17 cellular contexts compared by ENCODE assay signal in genomic region chr6:167134448-167135328, GRCh38. TPM values are rescaled to one million over a fixed set of nuclear protein-coding genes. Genes with fewer than 3 reads are reported as not detected.
"Had no signal": no experiment of that assay in that cellular context is flagged by ENCODE, and none has a peak within 500 bp of the region (broad histone marks: within the 10 kb centered on the region; RNA-seq: fewer than 3 reads in every experiment).

No MANE protein-coding gene starts in this region.

- DNase-seq: activated CD4-positive, alpha-beta T cell treated with anti-CD3 and anti-CD28 coated beads for 1 hour; activated naive CD4-positive, alpha-beta T cell treated with Interleukin-2 at 50 U/mL for 16 hours; activated naive CD8-positive, alpha-beta T cell treated with anti-CD3 and anti-CD28 coated beads, Interleukin-2, amount 50 U/mL, for 24 hours; activated T-cell treated with anti-CD3 and anti-CD28 coated beads, Interleukin-2, amount 50 U/mL, for 4 hours; dorsolateral prefrontal cortex; stimulated activated CD4-positive, alpha-beta T cell treated with anti-CD3 and anti-CD28 coated beads, Interleukin-12 subunit alpha, Interleukin-12 subunit beta, amount 100 ng/mL, for 4 hours; stimulated activated naive CD8-positive, alpha-beta T cell treated with anti-CD3 and anti-CD28 coated beads, Interleukin-15, amount 100 ng/mL, for 72 hours; testis; upper lobe of right lung had no signal

- H3K4me1 ChIP-seq: ascending aorta, esophagus muscularis mucosa, testis, upper lobe of right lung had no signal

- H3K9me3 Mint-ChIP-seq: activated CD4-positive, alpha-beta memory T cell treated with anti-CD3 and anti-CD28 coated beads for 36 hours; activated naive CD8-positive, alpha-beta T cell treated with anti-CD3 and anti-CD28 coated beads, Interleukin-2, amount 50 U/mL, for 24 hours; activated T-cell treated with anti-CD3 and anti-CD28 coated beads, Interleukin-2, amount 50 U/mL, for 4 hours; nephron; stimulated activated naive CD8-positive, alpha-beta T cell treated with anti-CD3 and anti-CD28 coated beads, Interleukin-15, amount 100 ng/mL, for 72 hours had no signal

- H3K27ac Mint-ChIP-seq: activated CD4-positive, alpha-beta memory T cell treated with anti-CD3 and anti-CD28 coated beads for 36 hours; activated naive CD8-positive, alpha-beta T cell treated with anti-CD3 and anti-CD28 coated beads, Interleukin-2, amount 50 U/mL, for 24 hours; nephron; stimulated activated naive CD8-positive, alpha-beta T cell treated with anti-CD3 and anti-CD28 coated beads, Interleukin-15, amount 100 ng/mL, for 72 hours had no signal

- H3K36me3 ChIP-seq: ascending aorta, esophagus muscularis mucosa, upper lobe of right lung had no signal

- FAIRE-seq: bronchial epithelial cell, endometrium had no signal

- H3K4me3 ChIP-seq: ascending aorta, dorsolateral prefrontal cortex, esophagus muscularis mucosa, testis, upper lobe of right lung had no signal

- H3K27ac ChIP-seq: ascending aorta, dorsolateral prefrontal cortex, esophagus muscularis mucosa, testis, upper lobe of right lung had no signal

- H3K27me3 Mint-ChIP-seq: activated CD4-positive, alpha-beta memory T cell treated with anti-CD3 and anti-CD28 coated beads for 36 hours had no signal

- H3K27me3 ChIP-seq: ascending aorta, dorsolateral prefrontal cortex, esophagus muscularis mucosa, testis, upper lobe of right lung had no signal

- H3K9me3 ChIP-seq: ascending aorta, esophagus muscularis mucosa, testis, upper lobe of right lung had no signal

- ATAC-seq: activated naive CD8-positive, alpha-beta T cell treated with anti-CD3 and anti-CD28 coated beads, Interleukin-2, amount 50 U/mL, for 24 hours; activated T-cell treated with anti-CD3 and anti-CD28 coated beads, Interleukin-2, amount 50 U/mL, for 4 hours; stimulated activated naive CD8-positive, alpha-beta T cell treated with anti-CD3 and anti-CD28 coated beads, Interleukin-15, amount 100 ng/mL, for 72 hours; upper lobe of right lung had no signal

- H3K4me3 Mint-ChIP-seq: activated CD4-positive, alpha-beta memory T cell treated with anti-CD3 and anti-CD28 coated beads for 36 hours; activated naive CD8-positive, alpha-beta T cell treated with anti-CD3 and anti-CD28 coated beads, Interleukin-2, amount 50 U/mL, for 24 hours; activated T-cell treated with anti-CD3 and anti-CD28 coated beads, Interleukin-2, amount 50 U/mL, for 4 hours; nephron; stimulated activated naive CD8-positive, alpha-beta T cell treated with anti-CD3 and anti-CD28 coated beads, Interleukin-15, amount 100 ng/mL, for 72 hours had no signal

RNA-seq across cellular contexts. Expression of gene CCR6, which starts 11.8 kb away (rescaled TPM):
- total RNA-seq: ascending aorta, bronchial epithelial cell, esophagus muscularis mucosa, fibroblast of villous mesenchyme, osteocyte had no signal

RNA-seq across cellular contexts. Expression of gene GPR31, which starts 23.1 kb away (rescaled TPM):
- total RNA-seq: activated CD4-positive, alpha-beta memory T cell treated with anti-CD3 and anti-CD28 coated beads for 36 hours; activated T-cell treated with anti-CD3 and anti-CD28 coated beads, Interleukin-2, amount 50 U/mL, for 4 hours; ascending aorta; bronchial epithelial cell; dorsolateral prefrontal cortex; esophagus muscularis mucosa; fibroblast of villous mesenchyme; osteocyte; upper lobe of right lung had no signal
